ENCODE assay signal across 2 cellular contexts in genomic region chr10:99519690-99520039, GRCh38.
TF ChIP-seq lines count a peak whose summit lies in the region.

No MANE protein-coding gene starts in this region.

TF ChIP-seq in SK-N-SH, 30 proteins besides CTCF, POLR2A, EP300 and RAD21 (continued from another document):
- TF ChIP-seq USF2 (IDR thresholded peaks at IDR 0.05; ENCODE audit: borderline replicate concordance, low read depth, low read length) (no peak), YY1 (IDR thresholded peaks at IDR 0.05; ENCODE audit: low read depth) (no peak), REST (IDR thresholded peaks at IDR 0.05; ENCODE audit: low read depth, low read length) (no peak), USF1 (IDR thresholded peaks at IDR 0.05; ENCODE audit: borderline replicate concordance, low read depth) (no peak), RCOR1 (IDR thresholded peaks at IDR 0.05; ENCODE audit: low read length) (no peak), IRF3 (IDR thresholded peaks at IDR 0.05; ENCODE audit: low read depth, low read length) (no peak), FOSL2 (IDR thresholded peaks at IDR 0.05; ENCODE audit: borderline replicate concordance, low read depth) (no peak), GABPA (IDR thresholded peaks at IDR 0.05; ENCODE audit: low read depth) (no peak), NFIC (IDR thresholded peaks at IDR 0.05; ENCODE audit: borderline replicate concordance) (no peak), PBX3 (IDR thresholded peaks at IDR 0.05) (no peak), JUND (IDR thresholded peaks at IDR 0.05) (no peak)

TF ChIP-seq in SK-N-SH treated with all-trans-retinoic acid at 6 μM for 48 hours, 23 proteins besides CTCF, POLR2A, EP300 and RAD21 (continued from another document):
- TF ChIP-seq ZNF8 (CRISPR knock-in tag; IDR thresholded peaks at IDR 0.05), result no peak
- TF ChIP-seq ZNF565 (CRISPR knock-in tag; conservative IDR thresholded peaks at IDR 0.05; ENCODE audit: low read depth), result no peak
- TF ChIP-seq TCF4 (CRISPR knock-in tag; IDR thresholded peaks at IDR 0.05; ENCODE audit: borderline replicate concordance), result no peak
- no peak for TF ChIP-seq PATZ1 (CRISPR knock-in tag; IDR thresholded peaks at IDR 0.05; ENCODE audit: borderline replicate concordance)
- TF ChIP-seq ZNF70 (CRISPR knock-in tag; IDR thresholded peaks at IDR 0.05), result no peak
- no peak for TF ChIP-seq GLIS3 (CRISPR knock-in tag; IDR thresholded peaks at IDR 0.05)
- TF ChIP-seq RARB (CRISPR knock-in tag; IDR thresholded peaks at IDR 0.05), result no peak
- TF ChIP-seq ARNTL (CRISPR knock-in tag; IDR thresholded peaks at IDR 0.05; ENCODE audit: borderline replicate concordance, low read depth), result no peak
- no peak for TF ChIP-seq TSHZ2 (CRISPR knock-in tag; IDR thresholded peaks at IDR 0.05)
- no peak for TF ChIP-seq ISL1 (CRISPR knock-in tag; IDR thresholded peaks at IDR 0.05)
- TF ChIP-seq SNAI2 (CRISPR knock-in tag; IDR thresholded peaks at IDR 0.05), result no peak
